2 cellular contexts compared by ENCODE assay signal in the genomic region with DNA sequence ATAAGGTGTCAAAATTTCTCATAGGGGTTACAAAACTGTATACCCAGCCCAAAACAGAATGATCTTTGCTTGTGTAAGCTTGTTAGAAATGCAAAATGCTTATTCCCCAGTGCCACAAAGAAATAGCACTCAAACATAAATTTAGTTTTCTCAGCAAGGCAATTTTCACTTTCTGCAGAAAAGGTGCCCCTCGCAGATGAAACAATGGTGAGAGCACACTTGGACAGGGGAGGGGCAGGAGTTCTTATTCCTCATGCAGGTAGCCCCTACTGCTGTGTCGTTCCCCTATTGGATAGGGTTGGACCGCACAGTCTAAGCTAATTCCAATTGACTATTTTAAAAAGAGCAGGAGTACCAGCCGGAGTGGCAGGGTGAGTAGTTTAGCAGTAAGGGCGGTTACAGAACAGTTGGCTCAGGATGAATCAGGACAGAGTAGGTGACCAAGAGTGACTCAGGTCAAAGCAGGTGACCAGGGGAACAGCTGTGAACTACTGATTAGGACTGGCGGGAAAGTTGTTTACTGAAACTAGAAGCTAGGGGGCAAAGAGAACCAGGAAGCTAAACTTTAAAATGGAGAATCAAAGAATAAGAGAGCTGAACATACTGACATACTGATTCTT.
A peak's percentile ranks its signal among the peaks of the same experiment; 100 is the strongest.
TF ChIP-seq lines count a peak whose summit lies in the region.

No MANE protein-coding gene starts in this region.

TF ChIP-seq in Ishikawa, 13 proteins besides CTCF, POLR2A, EP300 and RAD21:
- TF ChIP-seq, protein P1, sequence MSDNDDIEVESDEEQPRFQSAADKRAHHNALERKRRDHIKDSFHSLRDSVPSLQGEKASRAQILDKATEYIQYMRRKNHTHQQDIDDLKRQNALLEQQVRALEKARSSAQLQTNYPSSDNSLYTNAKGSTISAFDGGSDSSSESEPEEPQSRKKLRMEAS (IDR thresholded peaks at IDR 0.05): no peak
- TF ChIP-seq, protein P2, sequence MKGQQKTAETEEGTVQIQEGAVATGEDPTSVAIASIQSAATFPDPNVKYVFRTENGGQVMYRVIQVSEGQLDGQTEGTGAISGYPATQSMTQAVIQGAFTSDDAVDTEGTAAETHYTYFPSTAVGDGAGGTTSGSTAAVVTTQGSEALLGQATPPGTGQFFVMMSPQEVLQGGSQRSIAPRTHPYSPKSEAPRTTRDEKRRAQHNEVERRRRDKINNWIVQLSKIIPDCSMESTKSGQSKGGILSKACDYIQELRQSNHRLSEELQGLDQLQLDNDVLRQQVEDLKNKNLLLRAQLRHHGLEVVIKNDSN (IDR thresholded peaks at IDR 0.05): peak; percentile 28; the same call in 1 of the 2 replicates
- TF ChIP-seq, protein P3, sequence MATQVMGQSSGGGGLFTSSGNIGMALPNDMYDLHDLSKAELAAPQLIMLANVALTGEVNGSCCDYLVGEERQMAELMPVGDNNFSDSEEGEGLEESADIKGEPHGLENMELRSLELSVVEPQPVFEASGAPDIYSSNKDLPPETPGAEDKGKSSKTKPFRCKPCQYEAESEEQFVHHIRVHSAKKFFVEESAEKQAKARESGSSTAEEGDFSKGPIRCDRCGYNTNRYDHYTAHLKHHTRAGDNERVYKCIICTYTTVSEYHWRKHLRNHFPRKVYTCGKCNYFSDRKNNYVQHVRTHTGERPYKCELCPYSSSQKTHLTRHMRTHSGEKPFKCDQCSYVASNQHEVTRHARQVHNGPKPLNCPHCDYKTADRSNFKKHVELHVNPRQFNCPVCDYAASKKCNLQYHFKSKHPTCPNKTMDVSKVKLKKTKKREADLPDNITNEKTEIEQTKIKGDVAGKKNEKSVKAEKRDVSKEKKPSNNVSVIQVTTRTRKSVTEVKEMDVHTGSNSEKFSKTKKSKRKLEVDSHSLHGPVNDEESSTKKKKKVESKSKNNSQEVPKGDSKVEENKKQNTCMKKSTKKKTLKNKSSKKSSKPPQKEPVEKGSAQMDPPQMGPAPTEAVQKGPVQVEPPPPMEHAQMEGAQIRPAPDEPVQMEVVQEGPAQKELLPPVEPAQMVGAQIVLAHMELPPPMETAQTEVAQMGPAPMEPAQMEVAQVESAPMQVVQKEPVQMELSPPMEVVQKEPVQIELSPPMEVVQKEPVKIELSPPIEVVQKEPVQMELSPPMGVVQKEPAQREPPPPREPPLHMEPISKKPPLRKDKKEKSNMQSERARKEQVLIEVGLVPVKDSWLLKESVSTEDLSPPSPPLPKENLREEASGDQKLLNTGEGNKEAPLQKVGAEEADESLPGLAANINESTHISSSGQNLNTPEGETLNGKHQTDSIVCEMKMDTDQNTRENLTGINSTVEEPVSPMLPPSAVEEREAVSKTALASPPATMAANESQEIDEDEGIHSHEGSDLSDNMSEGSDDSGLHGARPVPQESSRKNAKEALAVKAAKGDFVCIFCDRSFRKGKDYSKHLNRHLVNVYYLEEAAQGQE (IDR thresholded peaks at IDR 0.05; ENCODE audit: low read depth): no peak
- no peak for TF ChIP-seq TCF12 (IDR thresholded peaks at IDR 0.05; ENCODE audit: low read depth)

TF ChIP-seq in K562, 482 proteins besides CTCF, POLR2A, EP300 and RAD21 (continued from another document and continues in another):
- TF ChIP-seq U2AF2 (optimal IDR thresholded peaks at IDR 0.05; ENCODE audit: low read depth, low read length) (no peak), ZC3H4 (CRISPR knock-in tag; IDR thresholded peaks at IDR 0.05; ENCODE audit: borderline replicate concordance) (no peak), ZNF778 (CRISPR knock-in tag; IDR thresholded peaks at IDR 0.05) (no peak), SRSF9 (IDR thresholded peaks at IDR 0.05; ENCODE audit: borderline replicate concordance, low read depth, low read length) (no peak), ZNF232 (CRISPR knock-in tag; IDR thresholded peaks at IDR 0.05) (no peak), POLR2H (tag; IDR thresholded peaks at IDR 0.05; ENCODE audit: low read depth) (no peak), XRCC3 (IDR thresholded peaks at IDR 0.05) (peak; percentile 100), ZNF707 (CRISPR knock-in tag; conservative IDR thresholded peaks at IDR 0.05) (no peak), KLF16 (IDR thresholded peaks at IDR 0.05) (no peak), MYC (IDR thresholded peaks at IDR 0.05; ENCODE audit: low read depth, low read length) (no peak), MYC (CRISPR knock-in tag; IDR thresholded peaks at IDR 0.05; ENCODE audit: borderline replicate concordance, low read depth) (no peak), MTA3 (IDR thresholded peaks at IDR 0.05; ENCODE audit: borderline replicate concordance) (peak; percentile 68; the same call in 1 of the 2 replicates), KLF13 (tag; IDR thresholded peaks at IDR 0.05; ENCODE audit: borderline replicate concordance, low read depth) (no peak), ILK (tag; IDR thresholded peaks at IDR 0.05; ENCODE audit: borderline replicate concordance, low read depth) (no peak), TRIM28 (IDR thresholded peaks at IDR 0.05) (peak; percentile 100), TAF7 (tag; IDR thresholded peaks at IDR 0.05) (no peak), SP1 (CRISPR knock-in tag; IDR thresholded peaks at IDR 0.05) (no peak), ZNF668 (CRISPR knock-in tag; IDR thresholded peaks at IDR 0.05) (no peak), NFATC3 (IDR thresholded peaks at IDR 0.05) (no peak), PCBP1 (IDR thresholded peaks at IDR 0.05; ENCODE audit: low read depth, low read length, poor library complexity, severe bottlenecking) (no peak), CHD2 (IDR thresholded peaks at IDR 0.05; ENCODE audit: low read depth, low read length) (no peak), NCOA6 (IDR thresholded peaks at IDR 0.05) (no peak)
- TF ChIP-seq, protein P4, sequence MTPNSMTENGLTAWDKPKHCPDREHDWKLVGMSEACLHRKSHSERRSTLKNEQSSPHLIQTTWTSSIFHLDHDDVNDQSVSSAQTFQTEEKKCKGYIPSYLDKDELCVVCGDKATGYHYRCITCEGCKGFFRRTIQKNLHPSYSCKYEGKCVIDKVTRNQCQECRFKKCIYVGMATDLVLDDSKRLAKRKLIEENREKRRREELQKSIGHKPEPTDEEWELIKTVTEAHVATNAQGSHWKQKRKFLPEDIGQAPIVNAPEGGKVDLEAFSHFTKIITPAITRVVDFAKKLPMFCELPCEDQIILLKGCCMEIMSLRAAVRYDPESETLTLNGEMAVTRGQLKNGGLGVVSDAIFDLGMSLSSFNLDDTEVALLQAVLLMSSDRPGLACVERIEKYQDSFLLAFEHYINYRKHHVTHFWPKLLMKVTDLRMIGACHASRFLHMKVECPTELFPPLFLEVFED (CRISPR knock-in tag; conservative IDR thresholded peaks at IDR 0.05): no peak
- TF ChIP-seq, protein P5, sequence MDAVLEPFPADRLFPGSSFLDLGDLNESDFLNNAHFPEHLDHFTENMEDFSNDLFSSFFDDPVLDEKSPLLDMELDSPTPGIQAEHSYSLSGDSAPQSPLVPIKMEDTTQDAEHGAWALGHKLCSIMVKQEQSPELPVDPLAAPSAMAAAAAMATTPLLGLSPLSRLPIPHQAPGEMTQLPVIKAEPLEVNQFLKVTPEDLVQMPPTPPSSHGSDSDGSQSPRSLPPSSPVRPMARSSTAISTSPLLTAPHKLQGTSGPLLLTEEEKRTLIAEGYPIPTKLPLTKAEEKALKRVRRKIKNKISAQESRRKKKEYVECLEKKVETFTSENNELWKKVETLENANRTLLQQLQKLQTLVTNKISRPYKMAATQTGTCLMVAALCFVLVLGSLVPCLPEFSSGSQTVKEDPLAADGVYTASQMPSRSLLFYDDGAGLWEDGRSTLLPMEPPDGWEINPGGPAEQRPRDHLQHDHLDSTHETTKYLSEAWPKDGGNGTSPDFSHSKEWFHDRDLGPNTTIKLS (IDR thresholded peaks at IDR 0.05; ENCODE audit: borderline replicate concordance, low read depth): no peak
- TF ChIP-seq, protein P6, sequence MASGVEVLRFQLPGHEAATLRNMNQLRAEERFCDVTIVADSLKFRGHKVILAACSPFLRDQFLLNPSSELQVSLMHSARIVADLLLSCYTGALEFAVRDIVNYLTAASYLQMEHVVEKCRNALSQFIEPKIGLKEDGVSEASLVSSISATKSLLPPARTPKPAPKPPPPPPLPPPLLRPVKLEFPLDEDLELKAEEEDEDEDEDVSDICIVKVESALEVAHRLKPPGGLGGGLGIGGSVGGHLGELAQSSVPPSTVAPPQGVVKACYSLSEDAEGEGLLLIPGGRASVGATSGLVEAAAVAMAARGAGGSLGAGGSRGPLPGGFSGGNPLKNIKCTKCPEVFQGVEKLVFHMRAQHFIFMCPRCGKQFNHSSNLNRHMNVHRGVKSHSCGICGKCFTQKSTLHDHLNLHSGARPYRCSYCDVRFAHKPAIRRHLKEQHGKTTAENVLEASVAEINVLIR (CRISPR knock-in tag; IDR thresholded peaks at IDR 0.05): no peak
- TF ChIP-seq, protein P7, sequence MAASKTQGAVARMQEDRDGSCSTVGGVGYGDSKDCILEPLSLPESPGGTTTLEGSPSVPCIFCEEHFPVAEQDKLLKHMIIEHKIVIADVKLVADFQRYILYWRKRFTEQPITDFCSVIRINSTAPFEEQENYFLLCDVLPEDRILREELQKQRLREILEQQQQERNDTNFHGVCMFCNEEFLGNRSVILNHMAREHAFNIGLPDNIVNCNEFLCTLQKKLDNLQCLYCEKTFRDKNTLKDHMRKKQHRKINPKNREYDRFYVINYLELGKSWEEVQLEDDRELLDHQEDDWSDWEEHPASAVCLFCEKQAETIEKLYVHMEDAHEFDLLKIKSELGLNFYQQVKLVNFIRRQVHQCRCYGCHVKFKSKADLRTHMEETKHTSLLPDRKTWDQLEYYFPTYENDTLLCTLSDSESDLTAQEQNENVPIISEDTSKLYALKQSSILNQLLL (CRISPR knock-in tag; IDR thresholded peaks at IDR 0.05; ENCODE audit: borderline replicate concordance): no peak
- TF ChIP-seq, protein P8, sequence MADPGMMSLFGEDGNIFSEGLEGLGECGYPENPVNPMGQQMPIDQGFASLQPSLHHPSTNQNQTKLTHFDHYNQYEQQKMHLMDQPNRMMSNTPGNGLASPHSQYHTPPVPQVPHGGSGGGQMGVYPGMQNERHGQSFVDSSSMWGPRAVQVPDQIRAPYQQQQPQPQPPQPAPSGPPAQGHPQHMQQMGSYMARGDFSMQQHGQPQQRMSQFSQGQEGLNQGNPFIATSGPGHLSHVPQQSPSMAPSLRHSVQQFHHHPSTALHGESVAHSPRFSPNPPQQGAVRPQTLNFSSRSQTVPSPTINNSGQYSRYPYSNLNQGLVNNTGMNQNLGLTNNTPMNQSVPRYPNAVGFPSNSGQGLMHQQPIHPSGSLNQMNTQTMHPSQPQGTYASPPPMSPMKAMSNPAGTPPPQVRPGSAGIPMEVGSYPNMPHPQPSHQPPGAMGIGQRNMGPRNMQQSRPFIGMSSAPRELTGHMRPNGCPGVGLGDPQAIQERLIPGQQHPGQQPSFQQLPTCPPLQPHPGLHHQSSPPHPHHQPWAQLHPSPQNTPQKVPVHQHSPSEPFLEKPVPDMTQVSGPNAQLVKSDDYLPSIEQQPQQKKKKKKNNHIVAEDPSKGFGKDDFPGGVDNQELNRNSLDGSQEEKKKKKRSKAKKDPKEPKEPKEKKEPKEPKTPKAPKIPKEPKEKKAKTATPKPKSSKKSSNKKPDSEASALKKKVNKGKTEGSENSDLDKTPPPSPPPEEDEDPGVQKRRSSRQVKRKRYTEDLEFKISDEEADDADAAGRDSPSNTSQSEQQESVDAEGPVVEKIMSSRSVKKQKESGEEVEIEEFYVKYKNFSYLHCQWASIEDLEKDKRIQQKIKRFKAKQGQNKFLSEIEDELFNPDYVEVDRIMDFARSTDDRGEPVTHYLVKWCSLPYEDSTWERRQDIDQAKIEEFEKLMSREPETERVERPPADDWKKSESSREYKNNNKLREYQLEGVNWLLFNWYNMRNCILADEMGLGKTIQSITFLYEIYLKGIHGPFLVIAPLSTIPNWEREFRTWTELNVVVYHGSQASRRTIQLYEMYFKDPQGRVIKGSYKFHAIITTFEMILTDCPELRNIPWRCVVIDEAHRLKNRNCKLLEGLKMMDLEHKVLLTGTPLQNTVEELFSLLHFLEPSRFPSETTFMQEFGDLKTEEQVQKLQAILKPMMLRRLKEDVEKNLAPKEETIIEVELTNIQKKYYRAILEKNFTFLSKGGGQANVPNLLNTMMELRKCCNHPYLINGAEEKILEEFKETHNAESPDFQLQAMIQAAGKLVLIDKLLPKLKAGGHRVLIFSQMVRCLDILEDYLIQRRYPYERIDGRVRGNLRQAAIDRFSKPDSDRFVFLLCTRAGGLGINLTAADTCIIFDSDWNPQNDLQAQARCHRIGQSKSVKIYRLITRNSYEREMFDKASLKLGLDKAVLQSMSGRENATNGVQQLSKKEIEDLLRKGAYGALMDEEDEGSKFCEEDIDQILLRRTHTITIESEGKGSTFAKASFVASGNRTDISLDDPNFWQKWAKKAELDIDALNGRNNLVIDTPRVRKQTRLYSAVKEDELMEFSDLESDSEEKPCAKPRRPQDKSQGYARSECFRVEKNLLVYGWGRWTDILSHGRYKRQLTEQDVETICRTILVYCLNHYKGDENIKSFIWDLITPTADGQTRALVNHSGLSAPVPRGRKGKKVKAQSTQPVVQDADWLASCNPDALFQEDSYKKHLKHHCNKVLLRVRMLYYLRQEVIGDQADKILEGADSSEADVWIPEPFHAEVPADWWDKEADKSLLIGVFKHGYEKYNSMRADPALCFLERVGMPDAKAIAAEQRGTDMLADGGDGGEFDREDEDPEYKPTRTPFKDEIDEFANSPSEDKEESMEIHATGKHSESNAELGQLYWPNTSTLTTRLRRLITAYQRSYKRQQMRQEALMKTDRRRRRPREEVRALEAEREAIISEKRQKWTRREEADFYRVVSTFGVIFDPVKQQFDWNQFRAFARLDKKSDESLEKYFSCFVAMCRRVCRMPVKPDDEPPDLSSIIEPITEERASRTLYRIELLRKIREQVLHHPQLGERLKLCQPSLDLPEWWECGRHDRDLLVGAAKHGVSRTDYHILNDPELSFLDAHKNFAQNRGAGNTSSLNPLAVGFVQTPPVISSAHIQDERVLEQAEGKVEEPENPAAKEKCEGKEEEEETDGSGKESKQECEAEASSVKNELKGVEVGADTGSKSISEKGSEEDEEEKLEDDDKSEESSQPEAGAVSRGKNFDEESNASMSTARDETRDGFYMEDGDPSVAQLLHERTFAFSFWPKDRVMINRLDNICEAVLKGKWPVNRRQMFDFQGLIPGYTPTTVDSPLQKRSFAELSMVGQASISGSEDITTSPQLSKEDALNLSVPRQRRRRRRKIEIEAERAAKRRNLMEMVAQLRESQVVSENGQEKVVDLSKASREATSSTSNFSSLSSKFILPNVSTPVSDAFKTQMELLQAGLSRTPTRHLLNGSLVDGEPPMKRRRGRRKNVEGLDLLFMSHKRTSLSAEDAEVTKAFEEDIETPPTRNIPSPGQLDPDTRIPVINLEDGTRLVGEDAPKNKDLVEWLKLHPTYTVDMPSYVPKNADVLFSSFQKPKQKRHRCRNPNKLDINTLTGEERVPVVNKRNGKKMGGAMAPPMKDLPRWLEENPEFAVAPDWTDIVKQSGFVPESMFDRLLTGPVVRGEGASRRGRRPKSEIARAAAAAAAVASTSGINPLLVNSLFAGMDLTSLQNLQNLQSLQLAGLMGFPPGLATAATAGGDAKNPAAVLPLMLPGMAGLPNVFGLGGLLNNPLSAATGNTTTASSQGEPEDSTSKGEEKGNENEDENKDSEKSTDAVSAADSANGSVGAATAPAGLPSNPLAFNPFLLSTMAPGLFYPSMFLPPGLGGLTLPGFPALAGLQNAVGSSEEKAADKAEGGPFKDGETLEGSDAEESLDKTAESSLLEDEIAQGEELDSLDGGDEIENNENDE (IDR thresholded peaks at IDR 0.05; ENCODE audit: low read depth, low read length): no peak
